In the genomic region with DNA sequence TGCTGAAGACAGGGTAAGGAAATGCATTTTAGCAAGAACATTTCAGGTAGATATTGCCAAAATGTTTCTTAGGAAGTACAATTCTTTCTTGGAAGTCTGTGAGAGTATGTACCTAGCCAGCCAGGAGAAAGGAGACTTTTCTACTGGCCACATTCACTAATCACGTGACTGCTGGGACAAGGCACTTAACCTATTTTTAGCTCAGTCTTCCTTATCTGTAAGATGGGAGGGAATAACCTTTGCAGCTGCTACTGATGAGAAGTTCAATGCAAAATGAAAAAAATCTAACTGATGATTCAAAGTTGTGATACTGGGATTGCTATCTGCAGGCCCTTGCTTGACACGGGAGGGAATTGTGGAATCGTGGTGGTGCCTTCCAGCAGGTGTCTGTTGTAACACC, we compare ENCODE assay signal across 19 cellular contexts. TPM values are rescaled to one million over a fixed set of nuclear protein-coding genes. Genes with fewer than 3 reads are reported as not detected.
DNase-seq lines count a peak whose midpoint lies in the region; ATAC-seq and TF ChIP-seq lines count a peak whose summit lies in the region.
"Had no signal": no experiment of that assay in that cellular context is flagged by ENCODE, and none has a peak within 500 bp of the region (broad histone marks: within the 10 kb centered on the region; RNA-seq: fewer than 3 reads in every experiment).

No MANE protein-coding gene starts in this region.

- H3K4me1 ChIP-seq in heart left ventricle: peaks cover 0 to 17% (median 4%) of the 10 kb centered on the region in 12 donors
- no peaks in the 10 kb centered on the region for H3K4me1 ChIP-seq in spleen
- H3K4me1 ChIP-seq: BLaER1 had no signal

- H3K36me3 ChIP-seq in heart left ventricle: no peaks in the 10 kb centered on the region
- no peaks in the 10 kb centered on the region for H3K36me3 ChIP-seq in spleen
- H3K36me3 ChIP-seq: BLaER1 had no signal

- H3K27ac ChIP-seq in heart left ventricle (no peak overlapping the region), spleen (no peak overlapping the region)
- H3K27ac ChIP-seq: BLaER1 had no signal

- intact Hi-C loops in Right ventricle myocardium inferior (cut with DNase I): no loop called here
- intact Hi-C loops in cardiac septum (cut with DNase I): loop anchor here (5.0 kb wide), 1 partner anchor 41 kb away; a partner anchor contains a TSS
- intact Hi-C loops in heart left ventricle (cut with DNase I): no loop called here
- intact Hi-C loops in left ventricle myocardium superior (cut with micrococcal nuclease): no loop called here
- intact Hi-C loops in spleen (cut with DNase I; ENCODE audit: low total_unique reads): no loop called here

- H3K4me3 ChIP-seq in heart left ventricle (no peak overlapping the region), spleen (no peak overlapping the region)
- H3K4me3 ChIP-seq: BLaER1 had no signal

- H3K27me3 ChIP-seq in heart left ventricle (no peaks in the 10 kb centered on the region), spleen (replicated peaks in 1 of 7) (no peaks in the 10 kb centered on the region)
- H3K27me3 ChIP-seq: BLaER1 had no signal

- peak; percentile 37 for ATAC-seq in Right ventricle myocardium inferior
- peak in 3 of 4 donors; percentile 26 to 76 (median 62) for ATAC-seq in heart left ventricle
- peak; percentile 56 for ATAC-seq in left ventricle myocardium superior
- ATAC-seq: HCT116 had no signal

- TF ChIP-seq POLR2A in heart left ventricle (IDR thresholded peaks at IDR 0.05) (no peak), spleen (IDR thresholded peaks at IDR 0.05) (no peak)

- H3K9me3 ChIP-seq in heart left ventricle (no peaks in the 10 kb centered on the region), spleen (no peaks in the 10 kb centered on the region)
- H3K9me3 ChIP-seq: BLaER1 had no signal

- no peak for TF ChIP-seq CTCF in heart left ventricle (IDR thresholded peaks at IDR 0.05)
- no peak for TF ChIP-seq CTCF in spleen (IDR thresholded peaks at IDR 0.05 in 8 of 11, conservative IDR thresholded peaks at IDR 0.05 in 3 of 11)

- DNase-seq in Right ventricle myocardium inferior (ENCODE audit: missing footprints): no peak
- DNase-seq in cardiac septum (ENCODE audit: low spot score): no peak
- peak; percentile 36 for DNase-seq in OCI-M1 (lab: John Stamatoyannopoulos, UW)
- DNase-seq in heart left ventricle: no peak
- no peak for DNase-seq in left ventricle myocardium superior
- DNase-seq in spleen: no peak
- DNase-seq in HuH-7.5 (ENCODE audit: low spot score): no peak
- DNase-seq in NCI-H69 (lab: John Stamatoyannopoulos, UW): no peak
- DNase-seq: 8988T; CD4-positive, alpha-beta memory T cell; DMS79 treated with DMSO at 0.1 percent for 48 hours; GF-D8; GOT3; H7; HFFc6 had no signal

- WGBS in heart left ventricle, 4 donors: 23 to 47% (median 25%) methylated on average over 3 of the region's 3 CpGs
- 69 to 80% (median 73%) methylated on average over 3 of the region's 3 CpGs for WGBS in spleen, 5 donors

RNA-seq across cellular contexts. Expression of a gene that starts 42.6 kb away (rescaled TPM):
- total RNA-seq in Right ventricle myocardium inferior (1.0 TPM), cardiac septum (0.11 TPM), heart left ventricle (1 to 10 TPM in 1 of 9 donors, under 1 TPM in 7, not detected in 1; 0.10 to 5.7 (median 0.22) TPM), left ventricle myocardium superior (1.2 TPM), spleen (1 to 10 TPM in 2 of 7 donors, under 1 TPM in 4, not detected in 1; 0.44 to 1.2 (median 0.62) TPM)
- polyA plus RNA-seq in heart left ventricle (under 1 TPM; 0.04 TPM), spleen (under 1 TPM; 0.06 to 0.38 (median 0.22) TPM)
- total RNA-seq: A673; CD4-positive, alpha-beta memory T cell; H7 had no signal
- polyA plus RNA-seq: CD14-positive monocyte; CD4-positive, alpha-beta memory T cell had no signal
